28 cellular contexts compared by ENCODE assay signal in genomic region chr21:29851611-29852010, GRCh38.
"Had no signal": no experiment of that assay in that cellular context is flagged by ENCODE, and none has a peak within 500 bp of the region (broad histone marks: within the 10 kb centered on the region; RNA-seq: fewer than 3 reads in every experiment).

No MANE protein-coding gene starts in this region.

- ATAC-seq: stimulated activated effector memory CD8-positive, alpha-beta T cell treated with anti-CD3 and anti-CD28 coated beads, Interleukin-12 subunit alpha, Interleukin-12 subunit beta, amount 100 ng/mL, for 72 hours; stimulated activated memory B cell treated with anti-CD40 and anti-IgM and Interleukin-4, amounts not matched to agents 10 μg/mL and 1 μg/mL and 100 μg/mL, for 72 hours; stimulated activated naive B cell treated with anti-CD40 and anti-IgM and Interleukin-4, amounts not matched to agents 10 μg/mL and 1 μg/mL and 100 μg/mL, for 72 hours; stimulated activated naive CD8-positive, alpha-beta T cell treated with anti-CD3 and anti-CD28 coated beads, Interleukin-15, amount 100 ng/mL, for 72 hours; stimulated activated naive CD8-positive, alpha-beta T cell treated with anti-CD3 and anti-CD28 coated beads, Interleukin-15, Interleukin-2, amounts not matched to agents 100 U/mL and 50 U/mL, for 24 hours had no signal

- H3K4me3 Mint-ChIP-seq: stimulated activated effector memory CD8-positive, alpha-beta T cell treated with anti-CD3 and anti-CD28 coated beads, Interleukin-12 subunit alpha, Interleukin-12 subunit beta, amount 100 ng/mL, for 72 hours; stimulated activated memory B cell treated with anti-CD40 and anti-IgM and Interleukin-4, amounts not matched to agents 10 μg/mL and 1 μg/mL and 100 μg/mL, for 72 hours; stimulated activated naive B cell treated with anti-CD40 and anti-IgM and Interleukin-4, amounts not matched to agents 10 μg/mL and 1 μg/mL and 100 μg/mL, for 72 hours; stimulated activated naive CD8-positive, alpha-beta T cell treated with anti-CD3 and anti-CD28 coated beads, Interleukin-15, amount 100 ng/mL, for 72 hours; stimulated activated naive CD8-positive, alpha-beta T cell treated with anti-CD3 and anti-CD28 coated beads, Interleukin-15, Interleukin-2, amounts not matched to agents 100 ng/mL and 50 ng/mL, for 24 hours; type B pancreatic cell had no signal

- H3K27me3 ChIP-seq: stomach, suprapubic skin, testis, thyroid gland, tibial artery, tibial nerve, transverse colon, upper lobe of left lung, uterus, vagina had no signal

- H3K9me3 Mint-ChIP-seq: stimulated activated memory B cell treated with anti-CD40 and anti-IgM and Interleukin-4, amounts not matched to agents 10 μg/mL and 1 μg/mL and 100 μg/mL, for 72 hours; stimulated activated naive B cell treated with anti-CD40 and anti-IgM and Interleukin-4, amounts not matched to agents 10 μg/mL and 1 μg/mL and 100 μg/mL, for 72 hours; stimulated activated naive CD8-positive, alpha-beta T cell treated with anti-CD3 and anti-CD28 coated beads, Interleukin-15, amount 100 ng/mL, for 72 hours; stimulated activated naive CD8-positive, alpha-beta T cell treated with anti-CD3 and anti-CD28 coated beads, Interleukin-15, Interleukin-2, amounts not matched to agents 100 ng/mL and 50 ng/mL, for 24 hours; type B pancreatic cell had no signal

- DNase-seq: stimulated activated CD4-positive, alpha-beta T cell treated with anti-CD3 and anti-CD28 coated beads, Interleukin-2, amount 100 ng/mL, for 24 hours; stimulated activated CD4-positive, alpha-beta T cell treated with anti-CD3 and anti-CD28 coated beads, Interleukin-2, amount 100 ng/mL, for 48 hours; stimulated activated CD4-positive, alpha-beta T cell treated with anti-CD3 and anti-CD28 coated beads, Interleukin-4, amount 100 ng/mL, for 1 hour; stimulated activated CD4-positive, alpha-beta T cell treated with anti-CD3 and anti-CD28 coated beads, Interleukin-4, amount 100 ng/mL, for 24 hours; stimulated activated CD4-positive, alpha-beta T cell treated with anti-CD3 and anti-CD28 coated beads, Interleukin-4, amount 100 ng/mL, for 4 hours; stimulated activated CD8-positive, alpha-beta memory T cell treated with anti-CD3 and anti-CD28 coated beads, Interleukin-4, amount 100 ng/mL, for 48 hours; stimulated activated naive B cell treated with anti-CD40 and anti-IgM and Interleukin-4, amounts not matched to agents 10 μg/mL and 1 μg/mL and 100 μg/mL, for 72 hours; stimulated activated naive CD4-positive, alpha-beta T cell; stimulated activated naive CD4-positive, alpha-beta T cell treated with Interleukin-2 at 50 U/mL for 16 hours; stimulated activated naive CD8-positive, alpha-beta T cell treated with anti-CD3 and anti-CD28 coated beads, Interleukin-15, amount 100 ng/mL, for 72 hours; stimulated activated naive CD8-positive, alpha-beta T cell treated with anti-CD3 and anti-CD28 coated beads, Interleukin-15, Interleukin-2, amounts not matched to agents 100 U/mL and 50 U/mL, for 24 hours; stomach; substantia nigra; testis; thyroid gland; tibial artery; transverse colon; trophoblast cell; upper lobe of left lung; uterus had no signal

- H3K36me3 Mint-ChIP-seq: stimulated activated effector memory CD8-positive, alpha-beta T cell treated with anti-CD3 and anti-CD28 coated beads, Interleukin-12 subunit alpha, Interleukin-12 subunit beta, amount 100 ng/mL, for 72 hours; stimulated activated memory B cell treated with anti-CD40 and anti-IgM and Interleukin-4, amounts not matched to agents 10 μg/mL and 1 μg/mL and 100 μg/mL, for 72 hours; stimulated activated naive B cell treated with anti-CD40 and anti-IgM and Interleukin-4, amounts not matched to agents 10 μg/mL and 1 μg/mL and 100 μg/mL, for 72 hours; type B pancreatic cell had no signal

- H3K4me1 ChIP-seq: stomach, suprapubic skin, testis, thyroid gland, tibial artery, tibial nerve, transverse colon, upper lobe of left lung, uterus, vagina had no signal

- H3K27me3 Mint-ChIP-seq: type B pancreatic cell had no signal

- H3K36me3 ChIP-seq: stomach, suprapubic skin, thoracic aorta, thyroid gland, tibial artery, tibial nerve, transverse colon, upper lobe of left lung, uterus, vagina had no signal

- H3K27ac Mint-ChIP-seq: stimulated activated effector memory CD8-positive, alpha-beta T cell treated with anti-CD3 and anti-CD28 coated beads, Interleukin-12 subunit alpha, Interleukin-12 subunit beta, amount 100 ng/mL, for 72 hours; stimulated activated memory B cell treated with anti-CD40 and anti-IgM and Interleukin-4, amounts not matched to agents 10 μg/mL and 1 μg/mL and 100 μg/mL, for 72 hours; stimulated activated naive B cell treated with anti-CD40 and anti-IgM and Interleukin-4, amounts not matched to agents 10 μg/mL and 1 μg/mL and 100 μg/mL, for 72 hours; stimulated activated naive CD8-positive, alpha-beta T cell treated with anti-CD3 and anti-CD28 coated beads, Interleukin-15, amount 100 ng/mL, for 72 hours; stimulated activated naive CD8-positive, alpha-beta T cell treated with anti-CD3 and anti-CD28 coated beads, Interleukin-15, Interleukin-2, amounts not matched to agents 100 ng/mL and 50 ng/mL, for 24 hours; type B pancreatic cell had no signal

- H3K4me1 Mint-ChIP-seq: stimulated activated effector memory CD8-positive, alpha-beta T cell treated with anti-CD3 and anti-CD28 coated beads, Interleukin-12 subunit alpha, Interleukin-12 subunit beta, amount 100 ng/mL, for 72 hours; stimulated activated memory B cell treated with anti-CD40 and anti-IgM and Interleukin-4, amounts not matched to agents 10 μg/mL and 1 μg/mL and 100 μg/mL, for 72 hours; stimulated activated naive B cell treated with anti-CD40 and anti-IgM and Interleukin-4, amounts not matched to agents 10 μg/mL and 1 μg/mL and 100 μg/mL, for 72 hours; stimulated activated naive CD8-positive, alpha-beta T cell treated with anti-CD3 and anti-CD28 coated beads, Interleukin-15, amount 100 ng/mL, for 72 hours had no signal

- H3K9me3 ChIP-seq: stomach, suprapubic skin, testis, thoracic aorta, thyroid gland, tibial artery, tibial nerve, transverse colon, upper lobe of left lung, uterus, vagina had no signal

- H3K4me3 ChIP-seq: stomach, suprapubic skin, testis, thoracic aorta, thyroid gland, tibial artery, tibial nerve, transverse colon, upper lobe of left lung, uterus, vagina had no signal

- H3K27ac ChIP-seq: stomach, suprapubic skin, testis, thoracic aorta, thyroid gland, tibial artery, tibial nerve, transverse colon, upper lobe of left lung, uterus, vagina had no signal
